Comparison of ENCODE assay signal across 18 cellular contexts in the genomic region with DNA sequence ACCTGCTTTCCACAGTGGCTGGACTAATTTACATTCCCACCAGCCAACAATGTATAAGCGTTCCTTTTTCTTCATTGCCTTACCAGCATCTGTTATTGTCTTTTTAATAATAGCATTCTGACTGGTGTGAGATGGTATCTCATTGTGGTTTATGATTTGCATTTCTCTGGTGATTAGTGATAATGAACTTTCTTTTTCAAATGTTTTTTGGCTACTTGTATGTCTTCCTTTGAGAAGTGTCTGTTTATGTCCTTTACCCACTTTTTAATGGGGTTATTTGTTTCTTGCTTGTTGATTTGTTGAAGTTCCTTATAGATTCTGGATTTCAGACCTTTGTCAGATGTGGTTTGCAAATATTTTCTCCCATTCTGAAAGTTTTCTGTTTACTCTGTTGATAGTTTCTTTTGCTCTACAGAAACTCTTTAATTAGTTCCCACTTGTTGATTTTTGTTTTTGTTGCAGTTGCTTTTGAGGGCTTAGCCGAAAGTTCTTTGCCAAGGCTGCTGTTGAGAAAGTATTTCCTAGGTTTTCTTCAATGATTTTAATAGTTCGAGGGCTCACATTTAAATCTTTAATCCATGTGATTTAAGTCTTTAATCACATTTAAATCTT.
DNase-seq lines count a peak whose midpoint lies in the region; ATAC-seq lines count a peak whose summit lies in the region.
"Had no signal": no experiment of that assay in that cellular context is flagged by ENCODE, and none has a peak within 500 bp of the region (broad histone marks: within the 10 kb centered on the region; RNA-seq: fewer than 3 reads in every experiment).

No MANE protein-coding gene starts in this region.

- ATAC-seq in GM18519 (IDR thresholded peaks at IDR 0.05; ENCODE audit: low FRiP score, unreplicated experiment) (peak; percentile 76), GM19468 (IDR thresholded peaks at IDR 0.05; ENCODE audit: extremely low read depth, unreplicated experiment) (peak; percentile 58), HG03039 (IDR thresholded peaks at IDR 0.05; ENCODE audit: unreplicated experiment) (peak; percentile 48), HG03460 (IDR thresholded peaks at IDR 0.05; ENCODE audit: unreplicated experiment) (no peak)
- ATAC-seq: gastrocnemius medialis, HCT116 had no signal

- no peaks in the 10 kb centered on the region for H3K27me3 Mint-ChIP-seq in dendritic cell treated with granulocyte-macrophage colony-stimulating factor and Interleukin-4, amounts not matched to agents 40 ng/mL and 50 ng/mL, for 4 days

- H3K27ac Mint-ChIP-seq in dendritic cell treated with granulocyte-macrophage colony-stimulating factor and Interleukin-4, amounts not matched to agents 40 ng/mL and 50 ng/mL, for 4 days, result peak overlapping the region; percentile 18

- DNase-seq in DMS79 treated with DMSO at 0.1 percent for 48 hours (lab: John Stamatoyannopoulos, UW) (no peak), iPS-NIHi11 (ENCODE audit: low spot score) (no peak), AML-193 (lab: John Stamatoyannopoulos, UW) (no peak)
- DNase-seq: activated CD4-positive, alpha-beta T cell treated with anti-CD3 and anti-CD28 coated beads for 1 hour; activated CD8-positive, alpha-beta memory T cell treated with anti-CD3 and anti-CD28 coated beads, Interleukin-2, amount 50 U/mL, for 4 hours; activated naive CD4-positive, alpha-beta T cell treated with Interleukin-2 at 50 U/mL for 16 hours; gastrocnemius medialis; GF-D8; NCI-H187; NCI-H446; SIG-M5; trophoblast cell had no signal

- no peaks in the 10 kb centered on the region for H3K9me3 Mint-ChIP-seq in dendritic cell treated with granulocyte-macrophage colony-stimulating factor and Interleukin-4, amounts not matched to agents 40 ng/mL and 50 ng/mL, for 4 days

- peaks cover 99% of the 10 kb centered on the region for H3K36me3 Mint-ChIP-seq in dendritic cell treated with granulocyte-macrophage colony-stimulating factor and Interleukin-4, amounts not matched to agents 40 ng/mL and 50 ng/mL, for 4 days (ENCODE audit: low read depth)

- intact Hi-C loops in dendritic cell treated with granulocyte-macrophage colony-stimulating factor and Interleukin-4, amounts not matched to agents 40 ng/mL and 50 ng/mL, for 4 days (cut with micrococcal nuclease), result no loop called here

- H3K4me3 Mint-ChIP-seq in dendritic cell treated with granulocyte-macrophage colony-stimulating factor and Interleukin-4, amounts not matched to agents 40 ng/mL and 50 ng/mL, for 4 days, result no peak overlapping the region

- H3K4me1 Mint-ChIP-seq in dendritic cell treated with granulocyte-macrophage colony-stimulating factor and Interleukin-4, amounts not matched to agents 40 ng/mL and 50 ng/mL, for 4 days (ENCODE audit: low read depth), result peaks cover 58% of the 10 kb centered on the region
